Comparison of ENCODE assay signal across 22 cellular contexts in genomic region chr9:34093578-34093977, GRCh38.
"Had no signal": no experiment of that assay in that cellular context is flagged by ENCODE, and none has a peak within 500 bp of the region (broad histone marks: within the 10 kb centered on the region; RNA-seq: fewer than 3 reads in every experiment).

No MANE protein-coding gene starts in this region.

- H3K4me3 Mint-ChIP-seq: dendritic cell treated with granulocyte-macrophage colony-stimulating factor and Interleukin-4, amounts not matched to agents 40 ng/mL and 50 ng/mL, for 4 days; effector memory CD8-positive, alpha-beta T cell; naive B cell; nephron progenitor cell had no signal

- ATAC-seq: effector memory CD8-positive, alpha-beta T cell; gastroesophageal sphincter; left lung; upper lobe of right lung had no signal

- FAIRE-seq: colon had no signal

- H3K27me3 Mint-ChIP-seq: dendritic cell treated with granulocyte-macrophage colony-stimulating factor and Interleukin-4, amounts not matched to agents 40 ng/mL and 50 ng/mL, for 4 days; effector memory CD8-positive, alpha-beta T cell had no signal

- H3K36me3 Mint-ChIP-seq: naive B cell had no signal

- DNase-seq: effector memory CD8-positive, alpha-beta T cell; esophagus squamous epithelium; foreskin fibroblast; glutamatergic neuron; islet precursor cell; left lung; mesendoderm; naive B cell; nephron progenitor cell; sigmoid colon; stimulated activated CD4-positive, alpha-beta T cell treated with anti-CD3 and anti-CD28 coated beads, Interleukin-2, amount 100 ng/mL, for 24 hours; stimulated activated CD4-positive, alpha-beta T cell treated with anti-CD3 and anti-CD28 coated beads, Interleukin-4, amount 100 ng/mL, for 4 hours; stimulated activated naive CD4-positive, alpha-beta T cell; upper lobe of right lung had no signal

- H3K27me3 ChIP-seq: esophagus squamous epithelium, gastroesophageal sphincter, left lung, sigmoid colon, suprapubic skin, tibial nerve, upper lobe of right lung, vagina had no signal

- H3K4me1 Mint-ChIP-seq: nephron progenitor cell had no signal

- H3K27ac Mint-ChIP-seq: dendritic cell treated with granulocyte-macrophage colony-stimulating factor and Interleukin-4, amounts not matched to agents 40 ng/mL and 50 ng/mL, for 4 days; naive B cell; nephron progenitor cell had no signal

- H3K4me3 ChIP-seq: esophagus squamous epithelium, gastroesophageal sphincter, left lung, lung, sigmoid colon, skin epidermis, suprapubic skin, tibial nerve, upper lobe of right lung, vagina had no signal

- H3K27ac ChIP-seq: esophagus squamous epithelium, gastroesophageal sphincter, left lung, sigmoid colon, skin epidermis, suprapubic skin, upper lobe of right lung, vagina had no signal

- H3K9me3 ChIP-seq: esophagus squamous epithelium, gastroesophageal sphincter, left lung, sigmoid colon, suprapubic skin, tibial nerve, upper lobe of right lung, vagina had no signal

- H3K9me3 Mint-ChIP-seq: dendritic cell treated with granulocyte-macrophage colony-stimulating factor and Interleukin-4, amounts not matched to agents 40 ng/mL and 50 ng/mL, for 4 days; effector memory CD8-positive, alpha-beta T cell; nephron progenitor cell had no signal

- H3K4me1 ChIP-seq: esophagus squamous epithelium, gastroesophageal sphincter, left lung, sigmoid colon, suprapubic skin, upper lobe of right lung, vagina had no signal
